ENCODE assay signal across 1 cellular context in the genomic region with DNA sequence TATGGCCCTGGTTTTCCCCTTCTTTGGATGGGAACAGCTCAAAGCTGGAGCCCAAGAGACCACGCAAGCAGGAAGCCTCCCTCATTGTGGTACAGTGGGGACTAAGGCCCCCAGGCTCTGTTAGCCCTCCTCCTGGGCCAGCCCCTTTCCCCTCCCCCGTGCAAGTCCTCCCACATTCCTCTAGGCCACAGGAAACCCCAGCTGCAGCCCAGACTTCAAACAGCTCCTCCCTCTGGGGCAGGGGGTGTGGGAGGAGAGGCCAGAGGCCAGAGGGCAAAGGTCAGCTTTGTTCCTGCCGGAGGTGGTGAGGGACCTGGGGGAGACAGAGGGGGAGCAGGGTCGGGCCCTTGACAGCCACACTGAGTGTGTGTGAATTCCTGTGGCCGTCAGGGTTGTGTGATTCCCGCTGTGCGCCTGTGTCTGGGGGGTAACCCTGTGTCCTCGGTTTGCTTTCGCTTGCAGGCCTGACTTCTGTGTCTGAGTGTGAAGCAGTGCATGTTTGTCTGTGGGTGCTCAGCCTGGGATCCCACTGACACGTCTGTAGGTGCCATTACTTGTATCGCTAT.
TF ChIP-seq lines count a peak whose summit lies in the region.

No MANE protein-coding gene starts in this region.

TF ChIP-seq in HepG2, 621 proteins besides CTCF, POLR2A, EP300 and RAD21 (continued from another document and continues in another):
- TF ChIP-seq, protein P1, sequence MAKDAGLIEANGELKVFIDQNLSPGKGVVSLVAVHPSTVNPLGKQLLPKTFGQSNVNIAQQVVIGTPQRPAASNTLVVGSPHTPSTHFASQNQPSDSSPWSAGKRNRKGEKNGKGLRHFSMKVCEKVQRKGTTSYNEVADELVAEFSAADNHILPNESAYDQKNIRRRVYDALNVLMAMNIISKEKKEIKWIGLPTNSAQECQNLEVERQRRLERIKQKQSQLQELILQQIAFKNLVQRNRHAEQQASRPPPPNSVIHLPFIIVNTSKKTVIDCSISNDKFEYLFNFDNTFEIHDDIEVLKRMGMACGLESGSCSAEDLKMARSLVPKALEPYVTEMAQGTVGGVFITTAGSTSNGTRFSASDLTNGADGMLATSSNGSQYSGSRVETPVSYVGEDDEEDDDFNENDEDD (CRISPR knock-in tag; IDR thresholded peaks at IDR 0.05; ENCODE audit: borderline replicate concordance) = no peak
- TF ChIP-seq, protein P2, sequence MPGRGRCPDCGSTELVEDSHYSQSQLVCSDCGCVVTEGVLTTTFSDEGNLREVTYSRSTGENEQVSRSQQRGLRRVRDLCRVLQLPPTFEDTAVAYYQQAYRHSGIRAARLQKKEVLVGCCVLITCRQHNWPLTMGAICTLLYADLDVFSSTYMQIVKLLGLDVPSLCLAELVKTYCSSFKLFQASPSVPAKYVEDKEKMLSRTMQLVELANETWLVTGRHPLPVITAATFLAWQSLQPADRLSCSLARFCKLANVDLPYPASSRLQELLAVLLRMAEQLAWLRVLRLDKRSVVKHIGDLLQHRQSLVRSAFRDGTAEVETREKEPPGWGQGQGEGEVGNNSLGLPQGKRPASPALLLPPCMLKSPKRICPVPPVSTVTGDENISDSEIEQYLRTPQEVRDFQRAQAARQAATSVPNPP (CRISPR knock-in tag; IDR thresholded peaks at IDR 0.05) = peak; percentile 59; the same call in 1 of the 2 replicates
- TF ChIP-seq CERS6 (CRISPR knock-in tag; IDR thresholded peaks at IDR 0.05) (no peak), GPN1 (CRISPR knock-in tag; IDR thresholded peaks at IDR 0.05; ENCODE audit: borderline replicate concordance) (no peak), ZSCAN31 (CRISPR knock-in tag; IDR thresholded peaks at IDR 0.05; ENCODE audit: low read depth) (no peak), SIX1 (CRISPR knock-in tag; IDR thresholded peaks at IDR 0.05; ENCODE audit: borderline replicate concordance) (0 out of 2 replicates have a peak, but pooled peaks have one; percentile 55), LRRFIP1 (CRISPR knock-in tag; conservative IDR thresholded peaks at IDR 0.05) (no peak), ZIK1 (CRISPR knock-in tag; IDR thresholded peaks at IDR 0.05; ENCODE audit: borderline replicate concordance, low read depth) (no peak), IRF2 (CRISPR knock-in tag; IDR thresholded peaks at IDR 0.05) (peak; percentile 93), SAFB2 (CRISPR knock-in tag; IDR thresholded peaks at IDR 0.05; ENCODE audit: borderline replicate concordance, low read depth) (0 out of 2 replicates have a peak, but pooled peaks have one; percentile 58), ZNF337 (CRISPR knock-in tag; IDR thresholded peaks at IDR 0.05; ENCODE audit: borderline replicate concordance, low read depth) (0 out of 2 replicates have a peak, but pooled peaks have one; percentile 54), ZNF572 (CRISPR knock-in tag; IDR thresholded peaks at IDR 0.05) (0 out of 2 replicates have a peak, but pooled peaks have one; percentile 26), PRDM4 (CRISPR knock-in tag; IDR thresholded peaks at IDR 0.05; ENCODE audit: borderline replicate concordance) (no peak), ATF4 (CRISPR knock-in tag; IDR thresholded peaks at IDR 0.05) (no peak), DNMT3B (CRISPR knock-in tag; conservative IDR thresholded peaks at IDR 0.05) (0 out of 2 replicates have a peak, but pooled peaks have one; percentile 22), ZNF160 (CRISPR knock-in tag; IDR thresholded peaks at IDR 0.05) (no peak; the same call in 1 of the 2 replicates), GATAD1 (CRISPR knock-in tag; IDR thresholded peaks at IDR 0.05) (peak; percentile 80), ZNF235 (CRISPR knock-in tag; IDR thresholded peaks at IDR 0.05; ENCODE audit: borderline replicate concordance) (no peak), ZNF839 (CRISPR knock-in tag; IDR thresholded peaks at IDR 0.05; ENCODE audit: borderline replicate concordance) (0 out of 2 replicates have a peak, but pooled peaks have one; percentile 44), MBNL3 (CRISPR knock-in tag; conservative IDR thresholded peaks at IDR 0.05) (no peak), TBX2 (CRISPR knock-in tag; IDR thresholded peaks at IDR 0.05; ENCODE audit: borderline replicate concordance) (peak; percentile 98), ZNF772 (CRISPR knock-in tag; IDR thresholded peaks at IDR 0.05) (peak; percentile 96), CAMTA2 (CRISPR knock-in tag; IDR thresholded peaks at IDR 0.05; ENCODE audit: borderline replicate concordance) (no peak), ZNF501 (CRISPR knock-in tag; IDR thresholded peaks at IDR 0.05) (no peak; the same call in 1 of the 2 replicates), ATAD3A (CRISPR knock-in tag; IDR thresholded peaks at IDR 0.05) (no peak), GATA4 (IDR thresholded peaks at IDR 0.05; ENCODE audit: borderline replicate concordance, low read depth) (peak; percentile 44; the same call in 1 of the 2 replicates), GABPA (IDR thresholded peaks at IDR 0.05; ENCODE audit: low read depth, low read length) (no peak), GABPA (CRISPR knock-in tag; IDR thresholded peaks at IDR 0.05; ENCODE audit: low read depth) (peak; percentile 77), TOPORS (CRISPR knock-in tag; IDR thresholded peaks at IDR 0.05) (no peak), KDM4B (CRISPR knock-in tag; IDR thresholded peaks at IDR 0.05) (0 out of 2 replicates have a peak, but pooled peaks have one; percentile 50), ZNF724P (CRISPR knock-in tag; IDR thresholded peaks at IDR 0.05; ENCODE audit: borderline replicate concordance) (no peak)
- TF ChIP-seq, protein P3, sequence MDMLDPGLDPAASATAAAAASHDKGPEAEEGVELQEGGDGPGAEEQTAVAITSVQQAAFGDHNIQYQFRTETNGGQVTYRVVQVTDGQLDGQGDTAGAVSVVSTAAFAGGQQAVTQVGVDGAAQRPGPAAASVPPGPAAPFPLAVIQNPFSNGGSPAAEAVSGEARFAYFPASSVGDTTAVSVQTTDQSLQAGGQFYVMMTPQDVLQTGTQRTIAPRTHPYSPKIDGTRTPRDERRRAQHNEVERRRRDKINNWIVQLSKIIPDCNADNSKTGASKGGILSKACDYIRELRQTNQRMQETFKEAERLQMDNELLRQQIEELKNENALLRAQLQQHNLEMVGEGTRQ (IDR thresholded peaks at IDR 0.05; ENCODE audit: low read depth, low read length) = no peak
- TF ChIP-seq, protein P3 (CRISPR knock-in tag; IDR thresholded peaks at IDR 0.05; ENCODE audit: borderline replicate concordance) = no peak
- TF ChIP-seq, protein P4, sequence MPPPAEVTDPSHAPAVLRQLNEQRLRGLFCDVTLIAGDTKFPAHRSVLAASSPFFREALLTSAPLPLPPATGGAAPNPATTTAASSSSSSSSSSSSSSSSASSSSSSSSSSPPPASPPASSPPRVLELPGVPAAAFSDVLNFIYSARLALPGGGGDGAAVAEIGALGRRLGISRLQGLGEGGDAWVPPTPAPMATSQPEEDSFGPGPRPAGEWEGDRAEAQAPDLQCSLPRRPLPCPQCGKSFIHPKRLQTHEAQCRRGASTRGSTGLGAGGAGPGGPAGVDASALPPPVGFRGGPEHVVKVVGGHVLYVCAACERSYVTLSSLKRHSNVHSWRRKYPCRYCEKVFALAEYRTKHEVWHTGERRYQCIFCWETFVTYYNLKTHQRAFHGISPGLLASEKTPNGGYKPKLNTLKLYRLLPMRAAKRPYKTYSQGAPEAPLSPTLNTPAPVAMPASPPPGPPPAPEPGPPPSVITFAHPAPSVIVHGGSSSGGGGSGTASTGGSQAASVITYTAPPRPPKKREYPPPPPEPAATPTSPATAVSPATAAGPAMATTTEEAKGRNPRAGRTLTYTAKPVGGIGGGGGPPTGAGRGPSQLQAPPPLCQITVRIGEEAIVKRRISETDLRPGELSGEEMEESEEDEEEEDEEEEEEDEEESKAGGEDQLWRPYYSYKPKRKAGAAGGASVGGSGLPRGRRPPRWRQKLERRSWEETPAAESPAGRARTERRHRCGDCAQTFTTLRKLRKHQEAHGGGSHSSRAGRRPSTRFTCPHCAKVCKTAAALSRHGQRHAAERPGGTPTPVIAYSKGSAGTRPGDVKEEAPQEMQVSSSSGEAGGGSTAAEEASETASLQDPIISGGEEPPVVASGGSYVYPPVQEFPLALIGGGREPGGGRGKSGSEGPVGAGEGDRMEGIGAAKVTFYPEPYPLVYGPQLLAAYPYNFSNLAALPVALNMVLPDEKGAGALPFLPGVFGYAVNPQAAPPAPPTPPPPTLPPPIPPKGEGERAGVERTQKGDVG (CRISPR knock-in tag; IDR thresholded peaks at IDR 0.05; ENCODE audit: borderline replicate concordance) = peak; percentile 72; the same call in 1 of the 2 replicates
- TF ChIP-seq, protein P5, sequence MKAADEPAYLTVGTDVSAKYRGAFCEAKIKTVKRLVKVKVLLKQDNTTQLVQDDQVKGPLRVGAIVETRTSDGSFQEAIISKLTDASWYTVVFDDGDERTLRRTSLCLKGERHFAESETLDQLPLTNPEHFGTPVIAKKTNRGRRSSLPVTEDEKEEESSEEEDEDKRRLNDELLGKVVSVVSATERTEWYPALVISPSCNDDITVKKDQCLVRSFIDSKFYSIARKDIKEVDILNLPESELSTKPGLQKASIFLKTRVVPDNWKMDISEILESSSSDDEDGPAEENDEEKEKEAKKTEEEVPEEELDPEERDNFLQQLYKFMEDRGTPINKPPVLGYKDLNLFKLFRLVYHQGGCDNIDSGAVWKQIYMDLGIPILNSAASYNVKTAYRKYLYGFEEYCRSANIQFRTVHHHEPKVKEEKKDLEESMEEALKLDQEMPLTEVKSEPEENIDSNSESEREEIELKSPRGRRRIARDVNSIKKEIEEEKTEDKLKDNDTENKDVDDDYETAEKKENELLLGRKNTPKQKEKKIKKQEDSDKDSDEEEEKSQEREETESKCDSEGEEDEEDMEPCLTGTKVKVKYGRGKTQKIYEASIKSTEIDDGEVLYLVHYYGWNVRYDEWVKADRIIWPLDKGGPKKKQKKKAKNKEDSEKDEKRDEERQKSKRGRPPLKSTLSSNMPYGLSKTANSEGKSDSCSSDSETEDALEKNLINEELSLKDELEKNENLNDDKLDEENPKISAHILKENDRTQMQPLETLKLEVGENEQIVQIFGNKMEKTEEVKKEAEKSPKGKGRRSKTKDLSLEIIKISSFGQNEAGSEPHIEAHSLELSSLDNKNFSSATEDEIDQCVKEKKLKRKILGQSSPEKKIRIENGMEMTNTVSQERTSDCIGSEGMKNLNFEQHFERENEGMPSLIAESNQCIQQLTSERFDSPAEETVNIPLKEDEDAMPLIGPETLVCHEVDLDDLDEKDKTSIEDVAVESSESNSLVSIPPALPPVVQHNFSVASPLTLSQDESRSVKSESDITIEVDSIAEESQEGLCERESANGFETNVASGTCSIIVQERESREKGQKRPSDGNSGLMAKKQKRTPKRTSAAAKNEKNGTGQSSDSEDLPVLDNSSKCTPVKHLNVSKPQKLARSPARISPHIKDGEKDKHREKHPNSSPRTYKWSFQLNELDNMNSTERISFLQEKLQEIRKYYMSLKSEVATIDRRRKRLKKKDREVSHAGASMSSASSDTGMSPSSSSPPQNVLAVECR (CRISPR knock-in tag; IDR thresholded peaks at IDR 0.05; ENCODE audit: borderline replicate concordance) = peak; percentile 87
- TF ChIP-seq, protein P6, sequence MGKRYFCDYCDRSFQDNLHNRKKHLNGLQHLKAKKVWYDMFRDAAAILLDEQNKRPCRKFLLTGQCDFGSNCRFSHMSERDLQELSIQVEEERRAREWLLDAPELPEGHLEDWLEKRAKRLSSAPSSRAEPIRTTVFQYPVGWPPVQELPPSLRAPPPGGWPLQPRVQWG (CRISPR knock-in tag; IDR thresholded peaks at IDR 0.05; ENCODE audit: borderline replicate concordance, low read depth) = no peak
